Comparison of ENCODE assay signal across 21 cellular contexts in the genomic region with DNA sequence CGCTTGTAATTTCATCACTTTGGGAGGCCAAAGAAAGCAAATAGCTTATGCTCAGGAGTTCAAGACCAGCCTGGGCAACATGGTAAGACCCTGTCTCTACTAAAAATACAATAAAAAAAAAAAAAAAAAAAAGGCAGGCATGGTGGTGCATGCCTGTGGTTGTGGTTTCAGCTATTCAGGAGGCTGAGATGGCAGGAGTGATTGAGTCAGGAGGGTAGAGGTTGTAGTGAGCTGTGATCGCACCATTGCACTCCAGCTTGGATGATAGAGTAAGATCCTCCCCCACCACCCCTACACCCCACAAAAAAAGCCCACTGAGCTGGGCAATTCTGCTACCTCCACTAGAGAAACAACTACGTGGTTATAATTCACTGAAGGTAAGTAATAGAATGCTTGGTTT.
DNase-seq lines count a peak whose midpoint lies in the region; FAIRE-seq and TF ChIP-seq lines count a peak whose summit lies in the region.
"Had no signal": no experiment of that assay in that cellular context is flagged by ENCODE, and none has a peak within 500 bp of the region (broad histone marks: within the 10 kb centered on the region; RNA-seq: fewer than 3 reads in every experiment).

No MANE protein-coding gene starts in this region.

- H3K9me3 ChIP-seq in SJCRH30 (replicated peaks) = no peaks in the 10 kb centered on the region
- H3K9me3 ChIP-seq: BLaER1 treated with 17β-estradiol and CSF1 and Interleukin-3, amounts not matched to agents 10 nM and 100 nM; uterus had no signal

- no peaks in the 10 kb centered on the region for H3K9me3 Mint-ChIP-seq in HFFc6
- H3K9me3 Mint-ChIP-seq: activated CD4-positive, alpha-beta memory T cell treated with anti-CD3 and anti-CD28 coated beads, Interleukin-2, amount 10 ng/mL, durations not matched to agents 7 days and 5 days; activated naive CD4-positive, alpha-beta T cell treated with anti-CD3 and anti-CD28 coated beads, Interleukin-2, amount 50 U/mL, for 24 hours; natural killer cell treated with Interleukin-12 subunit alpha and Interleukin-12 subunit beta and Interleukin-15 and Interleukin-18, amount 100 ng/mL, for 72 hours had no signal

- H3K36me3 Mint-ChIP-seq in HFFc6 (ENCODE audit: low read depth) = no peaks in the 10 kb centered on the region
- H3K36me3 Mint-ChIP-seq: activated naive CD4-positive, alpha-beta T cell treated with anti-CD3 and anti-CD28 coated beads, Interleukin-2, amount 50 U/mL, for 24 hours; immature natural killer cell; memory B cell; natural killer cell treated with Interleukin-12 subunit alpha and Interleukin-12 subunit beta and Interleukin-15 and Interleukin-18, amount 100 ng/mL, for 72 hours had no signal

- H3K4me3 Mint-ChIP-seq in HFFc6 = no peak overlapping the region
- H3K4me3 Mint-ChIP-seq: activated CD4-positive, alpha-beta memory T cell treated with anti-CD3 and anti-CD28 coated beads, Interleukin-2, amount 10 ng/mL, durations not matched to agents 7 days and 5 days; activated naive CD4-positive, alpha-beta T cell treated with anti-CD3 and anti-CD28 coated beads, Interleukin-2, amount 50 U/mL, for 24 hours; immature natural killer cell; memory B cell; natural killer cell treated with Interleukin-12 subunit alpha and Interleukin-12 subunit beta and Interleukin-15 and Interleukin-18, amount 100 ng/mL, for 72 hours had no signal

- peak; percentile 50 for DNase-seq in HFFc6
- peak; percentile 16 to 17 for DNase-seq in SJCRH30
- DNase-seq in fibroblast of mammary gland (ENCODE audit: low read depth) = peak; percentile 71
- peak; percentile 42 for DNase-seq in urothelium cell line (ENCODE audit: low spot score)
- DNase-seq in stimulated activated CD4-positive, alpha-beta T cell treated with anti-CD3 and anti-CD28 coated beads, Interleukin-4, amount 100 ng/mL, for 4 hours = no peak
- DNase-seq in GM13976 (ENCODE audit: low spot score) = no peak
- DNase-seq in UCSD-AML1 (lab: John Stamatoyannopoulos, UW; ENCODE audit: unreplicated experiment) = no peak
- DNase-seq: activated CD4-positive, alpha-beta memory T cell treated with anti-CD3 and anti-CD28 coated beads, Interleukin-2, amount 10 ng/mL, durations not matched to agents 7 days and 5 days; activated T-cell treated with anti-CD3 and anti-CD28 coated beads, Interleukin-2, amount 50 U/mL, for 48 hours; erythroblast; head of caudate nucleus; immature natural killer cell; NCI-H1048; NCI-H2081; SW 1271; uterus had no signal

- peaks cover 53% of the 10 kb centered on the region for H3K4me1 Mint-ChIP-seq in HFFc6 (ENCODE audit: low read depth)
- H3K4me1 Mint-ChIP-seq: activated CD4-positive, alpha-beta memory T cell treated with anti-CD3 and anti-CD28 coated beads, Interleukin-2, amount 10 ng/mL, durations not matched to agents 7 days and 5 days; activated naive CD4-positive, alpha-beta T cell treated with anti-CD3 and anti-CD28 coated beads, Interleukin-2, amount 50 U/mL, for 24 hours; immature natural killer cell; memory B cell had no signal

- H3K27me3 ChIP-seq in SJCRH30 = no peaks in the 10 kb centered on the region
- H3K27me3 ChIP-seq: BLaER1 treated with 17β-estradiol and CSF1 and Interleukin-3, amounts not matched to agents 10 nM and 100 nM; uterus had no signal

- H3K27ac Mint-ChIP-seq in HFFc6 = no peak overlapping the region
- H3K27ac Mint-ChIP-seq: activated CD4-positive, alpha-beta memory T cell treated with anti-CD3 and anti-CD28 coated beads, Interleukin-2, amount 10 ng/mL, durations not matched to agents 7 days and 5 days; activated naive CD4-positive, alpha-beta T cell treated with anti-CD3 and anti-CD28 coated beads, Interleukin-2, amount 50 U/mL, for 24 hours; immature natural killer cell; memory B cell; natural killer cell treated with Interleukin-12 subunit alpha and Interleukin-12 subunit beta and Interleukin-15 and Interleukin-18, amount 100 ng/mL, for 72 hours had no signal

- TF ChIP-seq CTCF in HFFc6 (IDR thresholded peaks at IDR 0.05) (no peak), fibroblast of mammary gland (conservative IDR thresholded peaks at IDR 0.05; ENCODE audit: control insufficient read depth, insufficient read depth, low read depth, low read length) (no peak), GM13976 (IDR thresholded peaks at IDR 0.05; ENCODE audit: borderline replicate concordance, control extremely low read depth, extremely low read depth, insufficient read depth, missing control alignments) (no peak)

- H3K27ac ChIP-seq in SJCRH30 = no peak overlapping the region
- H3K27ac ChIP-seq: BLaER1 treated with 17β-estradiol and CSF1 and Interleukin-3, amounts not matched to agents 10 nM and 100 nM; uterus had no signal

- H3K4me3 ChIP-seq in SJCRH30 (no peak overlapping the region), fibroblast of mammary gland (ENCODE audit: control insufficient read depth, low read depth, low read length) (no peak overlapping the region)
- H3K4me3 ChIP-seq: BLaER1 treated with 17β-estradiol and CSF1 and Interleukin-3, amounts not matched to agents 10 nM and 100 nM; uterus had no signal

- in situ Hi-C loops in GM13976 (cut with MboI; ENCODE audit: low sequenced_read_pairs, unreplicated experiment) = no loop called here

- peaks cover 2% of the 10 kb centered on the region; the same call in 1 of the 2 replicates for H3K27me3 Mint-ChIP-seq in HFFc6 (ENCODE audit: insufficient read depth)
- H3K27me3 Mint-ChIP-seq: activated CD4-positive, alpha-beta memory T cell treated with anti-CD3 and anti-CD28 coated beads, Interleukin-2, amount 10 ng/mL, durations not matched to agents 7 days and 5 days; activated naive CD4-positive, alpha-beta T cell treated with anti-CD3 and anti-CD28 coated beads, Interleukin-2, amount 50 U/mL, for 24 hours; memory B cell; natural killer cell treated with Interleukin-12 subunit alpha and Interleukin-12 subunit beta and Interleukin-15 and Interleukin-18, amount 100 ng/mL, for 72 hours had no signal

- no peak for FAIRE-seq in urothelium cell line (lab: Jason Lieb, UNC)
- FAIRE-seq: D721Med had no signal

- no peaks in the 10 kb centered on the region for H3K4me1 ChIP-seq in SJCRH30
- H3K4me1 ChIP-seq: uterus had no signal

- no peaks in the 10 kb centered on the region for H3K36me3 ChIP-seq in SJCRH30
- H3K36me3 ChIP-seq: uterus had no signal

Comparison
In these comparisons a context has a peak if more than half of its experiments do, and no peak if none do; other contexts are left out.
1. DNase-seq: peak in HFFc6 (single experiment), SJCRH30 (2 of 2), fibroblast of mammary gland (single experiment) and urothelium cell line (single experiment); none in stimulated activated CD4-positive, alpha-beta T cell treated with anti-CD3 and anti-CD28 coated beads, Interleukin-4, amount 100 ng/mL, for 4 hours (0 of 2), GM13976 (single experiment) and UCSD-AML1 (single experiment).